Comparison of ENCODE assay signal across 1 cellular context in the genomic region with DNA sequence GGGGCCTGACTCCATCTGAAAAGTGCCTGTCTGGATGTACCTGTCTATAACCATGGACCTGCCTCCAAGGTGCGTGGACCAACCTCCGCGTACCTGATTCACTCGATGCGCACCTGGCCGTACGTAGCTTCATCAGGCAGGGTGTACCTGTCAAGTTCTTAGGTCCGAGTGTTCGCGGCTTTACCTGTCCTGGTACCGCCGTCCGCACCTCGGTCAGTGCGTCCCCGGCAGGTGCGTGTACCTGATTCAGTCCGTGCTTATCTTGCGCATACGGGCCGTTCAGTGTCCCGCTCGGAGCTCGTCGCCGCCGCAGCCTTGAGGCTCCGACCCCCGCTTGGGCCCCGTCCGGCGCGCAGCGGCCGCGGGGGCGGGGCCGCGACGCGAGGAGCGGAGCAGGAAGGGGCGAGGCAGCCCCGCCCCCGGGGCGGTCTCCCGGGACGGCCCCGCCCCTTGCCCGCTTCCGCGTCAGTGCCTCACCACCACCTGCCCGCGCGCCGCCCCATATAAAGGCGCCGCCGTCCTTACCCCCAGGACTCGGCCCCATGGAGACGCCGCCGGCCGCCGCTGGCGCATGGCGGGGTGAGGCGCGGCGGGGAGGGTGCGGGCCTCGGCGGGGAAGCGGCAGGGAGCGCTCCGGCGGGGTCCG.
A peak's percentile ranks its signal among the peaks of the same experiment; 100 is the strongest.
TF ChIP-seq lines count a peak whose summit lies in the region.

A gene (plus strand): TSS at position 530 of the 646 bp plus-strand sequence. CDS start 917 bp downstream, outside the sequence.

TF ChIP-seq in HepG2, 621 proteins besides CTCF, POLR2A, EP300 and RAD21 (continued from another document and continues in another):
- TF ChIP-seq, protein P1, sequence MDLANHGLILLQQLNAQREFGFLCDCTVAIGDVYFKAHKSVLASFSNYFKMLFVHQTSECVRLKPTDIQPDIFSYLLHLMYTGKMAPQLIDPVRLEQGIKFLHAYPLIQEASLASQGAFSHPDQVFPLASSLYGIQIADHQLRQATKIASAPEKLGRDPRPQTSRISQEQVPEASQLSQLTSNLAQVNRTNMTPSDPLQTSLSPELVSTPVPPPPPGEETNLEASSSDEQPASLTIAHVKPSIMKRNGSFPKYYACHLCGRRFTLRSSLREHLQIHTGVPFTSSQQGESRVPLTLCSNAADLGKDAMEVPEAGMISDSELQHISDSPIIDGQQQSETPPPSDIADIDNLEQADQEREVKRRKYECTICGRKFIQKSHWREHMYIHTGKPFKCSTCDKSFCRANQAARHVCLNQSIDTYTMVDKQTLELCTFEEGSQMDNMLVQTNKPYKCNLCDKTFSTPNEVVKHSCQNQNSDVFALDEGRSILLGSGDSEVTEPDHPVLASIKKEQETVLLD (CRISPR knock-in tag; IDR thresholded peaks at IDR 0.05; ENCODE audit: low read depth) = 0 out of 2 replicates have a peak, but pooled peaks have one; percentile 68
- TF ChIP-seq SIX1 (CRISPR knock-in tag; IDR thresholded peaks at IDR 0.05; ENCODE audit: borderline replicate concordance) (no peak), ZMYM4 (CRISPR knock-in tag; IDR thresholded peaks at IDR 0.05) (peak; percentile 65), ZNF883 (CRISPR knock-in tag; IDR thresholded peaks at IDR 0.05; ENCODE audit: not compliant biosample characterization) (peak; percentile 24), FOXA3 (CRISPR knock-in tag; IDR thresholded peaks at IDR 0.05) (peak; percentile 19; the same call in 1 of the 2 replicates), KLF13 (CRISPR knock-in tag; IDR thresholded peaks at IDR 0.05) (0 out of 2 replicates have a peak, but pooled peaks have one; percentile 41), NONO (IDR thresholded peaks at IDR 0.05) (no peak), NONO (CRISPR knock-in tag; conservative IDR thresholded peaks at IDR 0.05) (peak; percentile 81; the same call in 1 of the 2 replicates), ZNF263 (CRISPR knock-in tag; IDR thresholded peaks at IDR 0.05) (peak; percentile 28; the same call in 1 of the 2 replicates), MAFK (conservative IDR thresholded peaks at IDR 0.05 in 1 of 2, IDR thresholded peaks at IDR 0.05 in 1 of 2; ENCODE audit: low read length in 2 of 2) (no peak), EEA1 (CRISPR knock-in tag; IDR thresholded peaks at IDR 0.05; ENCODE audit: borderline replicate concordance) (0 out of 2 replicates have a peak, but pooled peaks have one; percentile 44), MYC (CRISPR knock-in tag; IDR thresholded peaks at IDR 0.05; ENCODE audit: borderline replicate concordance) (peak; percentile 73; the same call in 1 of the 2 replicates), ZNF614 (CRISPR knock-in tag; IDR thresholded peaks at IDR 0.05; ENCODE audit: borderline replicate concordance) (0 out of 2 replicates have a peak, but pooled peaks have one; percentile 13), HMG20A (CRISPR knock-in tag; IDR thresholded peaks at IDR 0.05; ENCODE audit: borderline replicate concordance) (no peak), CREB1 (IDR thresholded peaks at IDR 0.05) (peak; percentile 23; the same call in 1 of the 2 replicates), CREB1 (CRISPR knock-in tag; IDR thresholded peaks at IDR 0.05) (0 out of 2 replicates have a peak, but pooled peaks have one; percentile 14), ATRX (CRISPR knock-in tag; IDR thresholded peaks at IDR 0.05; ENCODE audit: borderline replicate concordance) (no peak), EZH2 (conservative IDR thresholded peaks at IDR 0.05; ENCODE audit: low read depth, low read length) (no peak), SALL2 (CRISPR knock-in tag; IDR thresholded peaks at IDR 0.05) (0 out of 2 replicates have a peak, but pooled peaks have one; percentile 31), SALL1 (CRISPR knock-in tag; IDR thresholded peaks at IDR 0.05) (peak; percentile 50), MEIS2 (CRISPR knock-in tag; IDR thresholded peaks at IDR 0.05) (peak; percentile 76; the same call in 1 of the 2 replicates), MTF1 (CRISPR knock-in tag; IDR thresholded peaks at IDR 0.05) (no peak), ZNF776 (CRISPR knock-in tag; IDR thresholded peaks at IDR 0.05) (peak; percentile 59), ZNF777 (CRISPR knock-in tag; IDR thresholded peaks at IDR 0.05) (peak; percentile 71), AHR (CRISPR knock-in tag; IDR thresholded peaks at IDR 0.05) (peak; percentile 31; the same call in 1 of the 2 replicates), DR1 (CRISPR knock-in tag; IDR thresholded peaks at IDR 0.05) (peak; percentile 84), YEATS4 (CRISPR knock-in tag; IDR thresholded peaks at IDR 0.05; ENCODE audit: borderline replicate concordance) (peak; percentile 42; the same call in 1 of the 2 replicates), THAP11 (CRISPR knock-in tag; IDR thresholded peaks at IDR 0.05) (peak; percentile 77), HOXA5 (CRISPR knock-in tag; IDR thresholded peaks at IDR 0.05) (peak; percentile 53; the same call in 1 of the 2 replicates), HDAC1 (CRISPR knock-in tag; IDR thresholded peaks at IDR 0.05) (0 out of 2 replicates have a peak, but pooled peaks have one; percentile 24), SIN3A (IDR thresholded peaks at IDR 0.05; ENCODE audit: borderline replicate concordance, low read depth, low read length) (peak; percentile 70; the same call in 1 of the 2 replicates), BCL6 (CRISPR knock-in tag; IDR thresholded peaks at IDR 0.05) (peak; percentile 16; the same call in 1 of the 2 replicates), ZNF232 (CRISPR knock-in tag; IDR thresholded peaks at IDR 0.05; ENCODE audit: borderline replicate concordance) (no peak), NRL (CRISPR knock-in tag; IDR thresholded peaks at IDR 0.05; ENCODE audit: borderline replicate concordance) (peak; percentile 29; the same call in 1 of the 2 replicates), ZFY (CRISPR knock-in tag; IDR thresholded peaks at IDR 0.05) (peak; percentile 84), ASH2L (IDR thresholded peaks at IDR 0.05; ENCODE audit: insufficient read length, low read depth, low read length) (peak; percentile 46)
- TF ChIP-seq, protein P2, sequence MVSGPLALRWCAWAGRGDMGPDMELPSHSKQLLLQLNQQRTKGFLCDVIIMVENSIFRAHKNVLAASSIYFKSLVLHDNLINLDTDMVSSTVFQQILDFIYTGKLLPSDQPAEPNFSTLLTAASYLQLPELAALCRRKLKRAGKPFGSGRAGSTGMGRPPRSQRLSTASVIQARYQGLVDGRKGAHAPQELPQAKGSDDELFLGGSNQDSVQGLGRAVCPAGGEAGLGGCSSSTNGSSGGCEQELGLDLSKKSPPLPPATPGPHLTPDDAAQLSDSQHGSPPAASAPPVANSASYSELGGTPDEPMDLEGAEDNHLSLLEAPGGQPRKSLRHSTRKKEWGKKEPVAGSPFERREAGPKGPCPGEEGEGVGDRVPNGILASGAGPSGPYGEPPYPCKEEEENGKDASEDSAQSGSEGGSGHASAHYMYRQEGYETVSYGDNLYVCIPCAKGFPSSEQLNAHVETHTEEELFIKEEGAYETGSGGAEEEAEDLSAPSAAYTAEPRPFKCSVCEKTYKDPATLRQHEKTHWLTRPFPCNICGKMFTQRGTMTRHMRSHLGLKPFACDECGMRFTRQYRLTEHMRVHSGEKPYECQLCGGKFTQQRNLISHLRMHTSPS (CRISPR knock-in tag; IDR thresholded peaks at IDR 0.05; ENCODE audit: low read depth) = 0 out of 2 replicates have a peak, but pooled peaks have one; percentile 16
- TF ChIP-seq, protein P3, sequence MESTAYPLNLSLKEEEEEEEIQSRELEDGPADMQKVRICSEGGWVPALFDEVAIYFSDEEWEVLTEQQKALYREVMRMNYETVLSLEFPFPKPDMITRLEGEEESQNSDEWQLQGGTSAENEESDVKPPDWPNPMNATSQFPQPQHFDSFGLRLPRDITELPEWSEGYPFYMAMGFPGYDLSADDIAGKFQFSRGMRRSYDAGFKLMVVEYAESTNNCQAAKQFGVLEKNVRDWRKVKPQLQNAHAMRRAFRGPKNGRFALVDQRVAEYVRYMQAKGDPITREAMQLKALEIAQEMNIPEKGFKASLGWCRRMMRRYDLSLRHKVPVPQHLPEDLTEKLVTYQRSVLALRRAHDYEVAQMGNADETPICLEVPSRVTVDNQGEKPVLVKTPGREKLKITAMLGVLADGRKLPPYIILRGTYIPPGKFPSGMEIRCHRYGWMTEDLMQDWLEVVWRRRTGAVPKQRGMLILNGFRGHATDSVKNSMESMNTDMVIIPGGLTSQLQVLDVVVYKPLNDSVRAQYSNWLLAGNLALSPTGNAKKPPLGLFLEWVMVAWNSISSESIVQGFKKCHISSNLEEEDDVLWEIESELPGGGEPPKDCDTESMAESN (CRISPR knock-in tag; conservative IDR thresholded peaks at IDR 0.05) = peak; percentile 62; the same call in 1 of the 2 replicates
- TF ChIP-seq, protein P4, sequence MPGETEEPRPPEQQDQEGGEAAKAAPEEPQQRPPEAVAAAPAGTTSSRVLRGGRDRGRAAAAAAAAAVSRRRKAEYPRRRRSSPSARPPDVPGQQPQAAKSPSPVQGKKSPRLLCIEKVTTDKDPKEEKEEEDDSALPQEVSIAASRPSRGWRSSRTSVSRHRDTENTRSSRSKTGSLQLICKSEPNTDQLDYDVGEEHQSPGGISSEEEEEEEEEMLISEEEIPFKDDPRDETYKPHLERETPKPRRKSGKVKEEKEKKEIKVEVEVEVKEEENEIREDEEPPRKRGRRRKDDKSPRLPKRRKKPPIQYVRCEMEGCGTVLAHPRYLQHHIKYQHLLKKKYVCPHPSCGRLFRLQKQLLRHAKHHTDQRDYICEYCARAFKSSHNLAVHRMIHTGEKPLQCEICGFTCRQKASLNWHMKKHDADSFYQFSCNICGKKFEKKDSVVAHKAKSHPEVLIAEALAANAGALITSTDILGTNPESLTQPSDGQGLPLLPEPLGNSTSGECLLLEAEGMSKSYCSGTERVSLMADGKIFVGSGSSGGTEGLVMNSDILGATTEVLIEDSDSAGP (CRISPR knock-in tag; IDR thresholded peaks at IDR 0.05; ENCODE audit: borderline replicate concordance) = 0 out of 2 replicates have a peak, but pooled peaks have one; percentile 25
- TF ChIP-seq, protein P5, sequence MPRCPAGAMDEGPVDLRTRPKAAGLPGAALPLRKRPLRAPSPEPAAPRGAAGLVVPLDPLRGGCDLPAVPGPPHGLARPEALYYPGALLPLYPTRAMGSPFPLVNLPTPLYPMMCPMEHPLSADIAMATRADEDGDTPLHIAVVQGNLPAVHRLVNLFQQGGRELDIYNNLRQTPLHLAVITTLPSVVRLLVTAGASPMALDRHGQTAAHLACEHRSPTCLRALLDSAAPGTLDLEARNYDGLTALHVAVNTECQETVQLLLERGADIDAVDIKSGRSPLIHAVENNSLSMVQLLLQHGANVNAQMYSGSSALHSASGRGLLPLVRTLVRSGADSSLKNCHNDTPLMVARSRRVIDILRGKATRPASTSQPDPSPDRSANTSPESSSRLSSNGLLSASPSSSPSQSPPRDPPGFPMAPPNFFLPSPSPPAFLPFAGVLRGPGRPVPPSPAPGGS (CRISPR knock-in tag; IDR thresholded peaks at IDR 0.05) = peak; percentile 32; the same call in 1 of the 2 replicates
- TF ChIP-seq, protein P6, sequence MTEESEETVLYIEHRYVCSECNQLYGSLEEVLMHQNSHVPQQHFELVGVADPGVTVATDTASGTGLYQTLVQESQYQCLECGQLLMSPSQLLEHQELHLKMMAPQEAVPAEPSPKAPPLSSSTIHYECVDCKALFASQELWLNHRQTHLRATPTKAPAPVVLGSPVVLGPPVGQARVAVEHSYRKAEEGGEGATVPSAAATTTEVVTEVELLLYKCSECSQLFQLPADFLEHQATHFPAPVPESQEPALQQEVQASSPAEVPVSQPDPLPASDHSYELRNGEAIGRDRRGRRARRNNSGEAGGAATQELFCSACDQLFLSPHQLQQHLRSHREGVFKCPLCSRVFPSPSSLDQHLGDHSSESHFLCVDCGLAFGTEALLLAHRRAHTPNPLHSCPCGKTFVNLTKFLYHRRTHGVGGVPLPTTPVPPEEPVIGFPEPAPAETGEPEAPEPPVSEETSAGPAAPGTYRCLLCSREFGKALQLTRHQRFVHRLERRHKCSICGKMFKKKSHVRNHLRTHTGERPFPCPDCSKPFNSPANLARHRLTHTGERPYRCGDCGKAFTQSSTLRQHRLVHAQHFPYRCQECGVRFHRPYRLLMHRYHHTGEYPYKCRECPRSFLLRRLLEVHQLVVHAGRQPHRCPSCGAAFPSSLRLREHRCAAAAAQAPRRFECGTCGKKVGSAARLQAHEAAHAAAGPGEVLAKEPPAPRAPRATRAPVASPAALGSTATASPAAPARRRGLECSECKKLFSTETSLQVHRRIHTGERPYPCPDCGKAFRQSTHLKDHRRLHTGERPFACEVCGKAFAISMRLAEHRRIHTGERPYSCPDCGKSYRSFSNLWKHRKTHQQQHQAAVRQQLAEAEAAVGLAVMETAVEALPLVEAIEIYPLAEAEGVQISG (CRISPR knock-in tag; IDR thresholded peaks at IDR 0.05) = peak; percentile 56
- TF ChIP-seq, protein P7, sequence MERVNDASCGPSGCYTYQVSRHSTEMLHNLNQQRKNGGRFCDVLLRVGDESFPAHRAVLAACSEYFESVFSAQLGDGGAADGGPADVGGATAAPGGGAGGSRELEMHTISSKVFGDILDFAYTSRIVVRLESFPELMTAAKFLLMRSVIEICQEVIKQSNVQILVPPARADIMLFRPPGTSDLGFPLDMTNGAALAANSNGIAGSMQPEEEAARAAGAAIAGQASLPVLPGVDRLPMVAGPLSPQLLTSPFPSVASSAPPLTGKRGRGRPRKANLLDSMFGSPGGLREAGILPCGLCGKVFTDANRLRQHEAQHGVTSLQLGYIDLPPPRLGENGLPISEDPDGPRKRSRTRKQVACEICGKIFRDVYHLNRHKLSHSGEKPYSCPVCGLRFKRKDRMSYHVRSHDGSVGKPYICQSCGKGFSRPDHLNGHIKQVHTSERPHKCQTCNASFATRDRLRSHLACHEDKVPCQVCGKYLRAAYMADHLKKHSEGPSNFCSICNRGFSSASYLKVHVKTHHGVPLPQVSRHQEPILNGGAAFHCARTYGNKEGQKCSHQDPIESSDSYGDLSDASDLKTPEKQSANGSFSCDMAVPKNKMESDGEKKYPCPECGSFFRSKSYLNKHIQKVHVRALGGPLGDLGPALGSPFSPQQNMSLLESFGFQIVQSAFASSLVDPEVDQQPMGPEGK (CRISPR knock-in tag; IDR thresholded peaks at IDR 0.05) = peak; percentile 84
- TF ChIP-seq, protein P8, sequence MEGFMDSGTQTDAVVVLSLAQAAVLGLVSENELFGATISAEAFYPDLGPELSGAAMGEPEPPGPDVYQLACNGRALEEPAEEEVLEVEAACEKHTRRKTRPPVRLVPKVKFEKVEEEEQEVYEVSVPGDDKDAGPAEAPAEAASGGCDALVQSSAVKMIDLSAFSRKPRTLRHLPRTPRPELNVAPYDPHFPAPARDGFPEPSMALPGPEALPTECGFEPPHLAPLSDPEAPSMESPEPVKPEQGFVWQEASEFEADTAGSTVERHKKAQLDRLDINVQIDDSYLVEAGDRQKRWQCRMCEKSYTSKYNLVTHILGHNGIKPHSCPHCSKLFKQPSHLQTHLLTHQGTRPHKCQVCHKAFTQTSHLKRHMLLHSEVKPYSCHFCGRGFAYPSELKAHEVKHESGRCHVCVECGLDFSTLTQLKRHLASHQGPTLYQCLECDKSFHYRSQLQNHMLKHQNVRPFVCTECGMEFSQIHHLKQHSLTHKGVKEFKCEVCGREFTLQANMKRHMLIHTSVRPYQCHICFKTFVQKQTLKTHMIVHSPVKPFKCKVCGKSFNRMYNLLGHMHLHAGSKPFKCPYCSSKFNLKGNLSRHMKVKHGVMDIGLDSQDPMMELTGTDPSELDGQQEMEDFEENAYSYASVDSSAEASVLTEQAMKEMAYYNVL (CRISPR knock-in tag; IDR thresholded peaks at IDR 0.05; ENCODE audit: borderline replicate concordance) = no peak
